1 cellular context compared by ENCODE assay signal in the genomic region with DNA sequence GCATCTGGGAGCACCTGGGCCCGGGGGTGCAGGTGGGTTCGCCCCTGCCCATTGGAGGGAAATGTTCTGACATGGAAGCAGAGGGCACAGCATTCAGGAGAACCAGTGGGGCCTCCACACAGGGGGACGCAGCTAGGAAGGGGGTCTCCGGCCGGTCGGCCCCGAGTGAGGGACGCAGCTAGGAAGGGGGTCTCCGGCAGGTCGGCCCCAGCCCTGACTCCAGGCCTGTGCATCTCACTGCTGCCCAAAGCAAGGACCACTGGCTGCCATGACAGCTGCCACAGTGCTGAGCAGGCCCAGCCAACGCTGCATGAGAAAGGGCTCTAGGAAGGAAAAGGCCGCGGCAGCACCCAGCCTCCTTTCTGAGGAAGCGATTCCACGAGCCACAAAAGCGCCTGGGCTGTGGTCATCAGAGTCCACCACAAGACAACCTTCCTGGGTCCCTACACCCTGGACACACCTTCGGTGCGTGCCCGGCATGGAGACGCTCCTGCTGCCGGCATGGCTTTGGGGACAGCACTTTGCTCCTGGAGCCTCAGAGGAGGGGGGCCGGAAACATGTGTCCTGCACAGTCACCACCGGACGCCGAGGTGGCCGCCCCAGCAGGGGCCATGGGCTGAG.
TF ChIP-seq lines count a peak whose summit lies in the region.

No MANE protein-coding gene starts in this region.

TF ChIP-seq in WTC11, 78 proteins besides CTCF, POLR2A, EP300 and RAD21 (continued from another document):
- TF ChIP-seq, protein P1, sequence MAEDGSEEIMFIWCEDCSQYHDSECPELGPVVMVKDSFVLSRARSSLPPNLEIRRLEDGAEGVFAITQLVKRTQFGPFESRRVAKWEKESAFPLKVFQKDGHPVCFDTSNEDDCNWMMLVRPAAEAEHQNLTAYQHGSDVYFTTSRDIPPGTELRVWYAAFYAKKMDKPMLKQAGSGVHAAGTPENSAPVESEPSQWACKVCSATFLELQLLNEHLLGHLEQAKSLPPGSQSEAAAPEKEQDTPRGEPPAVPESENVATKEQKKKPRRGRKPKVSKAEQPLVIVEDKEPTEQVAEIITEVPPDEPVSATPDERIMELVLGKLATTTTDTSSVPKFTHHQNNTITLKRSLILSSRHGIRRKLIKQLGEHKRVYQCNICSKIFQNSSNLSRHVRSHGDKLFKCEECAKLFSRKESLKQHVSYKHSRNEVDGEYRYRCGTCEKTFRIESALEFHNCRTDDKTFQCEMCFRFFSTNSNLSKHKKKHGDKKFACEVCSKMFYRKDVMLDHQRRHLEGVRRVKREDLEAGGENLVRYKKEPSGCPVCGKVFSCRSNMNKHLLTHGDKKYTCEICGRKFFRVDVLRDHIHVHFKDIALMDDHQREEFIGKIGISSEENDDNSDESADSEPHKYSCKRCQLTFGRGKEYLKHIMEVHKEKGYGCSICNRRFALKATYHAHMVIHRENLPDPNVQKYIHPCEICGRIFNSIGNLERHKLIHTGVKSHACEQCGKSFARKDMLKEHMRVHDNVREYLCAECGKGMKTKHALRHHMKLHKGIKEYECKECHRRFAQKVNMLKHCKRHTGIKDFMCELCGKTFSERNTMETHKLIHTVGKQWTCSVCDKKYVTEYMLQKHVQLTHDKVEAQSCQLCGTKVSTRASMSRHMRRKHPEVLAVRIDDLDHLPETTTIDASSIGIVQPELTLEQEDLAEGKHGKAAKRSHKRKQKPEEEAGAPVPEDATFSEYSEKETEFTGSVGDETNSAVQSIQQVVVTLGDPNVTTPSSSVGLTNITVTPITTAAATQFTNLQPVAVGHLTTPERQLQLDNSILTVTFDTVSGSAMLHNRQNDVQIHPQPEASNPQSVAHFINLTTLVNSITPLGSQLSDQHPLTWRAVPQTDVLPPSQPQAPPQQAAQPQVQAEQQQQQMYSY (CRISPR knock-in tag; IDR thresholded peaks at IDR 0.05), result no peak
- TF ChIP-seq, protein P2, sequence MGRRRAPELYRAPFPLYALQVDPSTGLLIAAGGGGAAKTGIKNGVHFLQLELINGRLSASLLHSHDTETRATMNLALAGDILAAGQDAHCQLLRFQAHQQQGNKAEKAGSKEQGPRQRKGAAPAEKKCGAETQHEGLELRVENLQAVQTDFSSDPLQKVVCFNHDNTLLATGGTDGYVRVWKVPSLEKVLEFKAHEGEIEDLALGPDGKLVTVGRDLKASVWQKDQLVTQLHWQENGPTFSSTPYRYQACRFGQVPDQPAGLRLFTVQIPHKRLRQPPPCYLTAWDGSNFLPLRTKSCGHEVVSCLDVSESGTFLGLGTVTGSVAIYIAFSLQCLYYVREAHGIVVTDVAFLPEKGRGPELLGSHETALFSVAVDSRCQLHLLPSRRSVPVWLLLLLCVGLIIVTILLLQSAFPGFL (CRISPR knock-in tag; IDR thresholded peaks at IDR 0.05; ENCODE audit: borderline replicate concordance), result no peak
- no peak for TF ChIP-seq MYBL2 (CRISPR knock-in tag; IDR thresholded peaks at IDR 0.05)
- TF ChIP-seq, protein P3, sequence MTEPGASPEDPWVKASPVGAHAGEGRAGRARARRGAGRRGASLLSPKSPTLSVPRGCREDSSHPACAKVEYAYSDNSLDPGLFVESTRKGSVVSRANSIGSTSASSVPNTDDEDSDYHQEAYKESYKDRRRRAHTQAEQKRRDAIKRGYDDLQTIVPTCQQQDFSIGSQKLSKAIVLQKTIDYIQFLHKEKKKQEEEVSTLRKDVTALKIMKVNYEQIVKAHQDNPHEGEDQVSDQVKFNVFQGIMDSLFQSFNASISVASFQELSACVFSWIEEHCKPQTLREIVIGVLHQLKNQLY (CRISPR knock-in tag; IDR thresholded peaks at IDR 0.05), result no peak
- TF ChIP-seq, protein P4, sequence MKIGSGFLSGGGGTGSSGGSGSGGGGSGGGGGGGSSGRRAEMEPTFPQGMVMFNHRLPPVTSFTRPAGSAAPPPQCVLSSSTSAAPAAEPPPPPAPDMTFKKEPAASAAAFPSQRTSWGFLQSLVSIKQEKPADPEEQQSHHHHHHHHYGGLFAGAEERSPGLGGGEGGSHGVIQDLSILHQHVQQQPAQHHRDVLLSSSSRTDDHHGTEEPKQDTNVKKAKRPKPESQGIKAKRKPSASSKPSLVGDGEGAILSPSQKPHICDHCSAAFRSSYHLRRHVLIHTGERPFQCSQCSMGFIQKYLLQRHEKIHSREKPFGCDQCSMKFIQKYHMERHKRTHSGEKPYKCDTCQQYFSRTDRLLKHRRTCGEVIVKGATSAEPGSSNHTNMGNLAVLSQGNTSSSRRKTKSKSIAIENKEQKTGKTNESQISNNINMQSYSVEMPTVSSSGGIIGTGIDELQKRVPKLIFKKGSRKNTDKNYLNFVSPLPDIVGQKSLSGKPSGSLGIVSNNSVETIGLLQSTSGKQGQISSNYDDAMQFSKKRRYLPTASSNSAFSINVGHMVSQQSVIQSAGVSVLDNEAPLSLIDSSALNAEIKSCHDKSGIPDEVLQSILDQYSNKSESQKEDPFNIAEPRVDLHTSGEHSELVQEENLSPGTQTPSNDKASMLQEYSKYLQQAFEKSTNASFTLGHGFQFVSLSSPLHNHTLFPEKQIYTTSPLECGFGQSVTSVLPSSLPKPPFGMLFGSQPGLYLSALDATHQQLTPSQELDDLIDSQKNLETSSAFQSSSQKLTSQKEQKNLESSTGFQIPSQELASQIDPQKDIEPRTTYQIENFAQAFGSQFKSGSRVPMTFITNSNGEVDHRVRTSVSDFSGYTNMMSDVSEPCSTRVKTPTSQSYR (CRISPR knock-in tag; IDR thresholded peaks at IDR 0.05), result no peak
- TF ChIP-seq ZNF263 (CRISPR knock-in tag; IDR thresholded peaks at IDR 0.05; ENCODE audit: low read depth), result no peak
- no peak for TF ChIP-seq KAT7 (CRISPR knock-in tag; IDR thresholded peaks at IDR 0.05; ENCODE audit: borderline replicate concordance)
- no peak for TF ChIP-seq HMGA2 (CRISPR knock-in tag; IDR thresholded peaks at IDR 0.05)
- TF ChIP-seq, protein P5, sequence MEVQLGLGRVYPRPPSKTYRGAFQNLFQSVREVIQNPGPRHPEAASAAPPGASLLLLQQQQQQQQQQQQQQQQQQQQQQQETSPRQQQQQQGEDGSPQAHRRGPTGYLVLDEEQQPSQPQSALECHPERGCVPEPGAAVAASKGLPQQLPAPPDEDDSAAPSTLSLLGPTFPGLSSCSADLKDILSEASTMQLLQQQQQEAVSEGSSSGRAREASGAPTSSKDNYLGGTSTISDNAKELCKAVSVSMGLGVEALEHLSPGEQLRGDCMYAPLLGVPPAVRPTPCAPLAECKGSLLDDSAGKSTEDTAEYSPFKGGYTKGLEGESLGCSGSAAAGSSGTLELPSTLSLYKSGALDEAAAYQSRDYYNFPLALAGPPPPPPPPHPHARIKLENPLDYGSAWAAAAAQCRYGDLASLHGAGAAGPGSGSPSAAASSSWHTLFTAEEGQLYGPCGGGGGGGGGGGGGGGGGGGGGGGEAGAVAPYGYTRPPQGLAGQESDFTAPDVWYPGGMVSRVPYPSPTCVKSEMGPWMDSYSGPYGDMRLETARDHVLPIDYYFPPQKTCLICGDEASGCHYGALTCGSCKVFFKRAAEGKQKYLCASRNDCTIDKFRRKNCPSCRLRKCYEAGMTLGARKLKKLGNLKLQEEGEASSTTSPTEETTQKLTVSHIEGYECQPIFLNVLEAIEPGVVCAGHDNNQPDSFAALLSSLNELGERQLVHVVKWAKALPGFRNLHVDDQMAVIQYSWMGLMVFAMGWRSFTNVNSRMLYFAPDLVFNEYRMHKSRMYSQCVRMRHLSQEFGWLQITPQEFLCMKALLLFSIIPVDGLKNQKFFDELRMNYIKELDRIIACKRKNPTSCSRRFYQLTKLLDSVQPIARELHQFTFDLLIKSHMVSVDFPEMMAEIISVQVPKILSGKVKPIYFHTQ (CRISPR knock-in tag; IDR thresholded peaks at IDR 0.05), result no peak
- TF ChIP-seq EMX1 (CRISPR knock-in tag; IDR thresholded peaks at IDR 0.05), result no peak
- TF ChIP-seq ZNF671 (CRISPR knock-in tag; IDR thresholded peaks at IDR 0.05), result no peak
- no peak for TF ChIP-seq ZBTB43 (CRISPR knock-in tag; IDR thresholded peaks at IDR 0.05)
- no peak for TF ChIP-seq ZNF396 (CRISPR knock-in tag; IDR thresholded peaks at IDR 0.05; ENCODE audit: borderline replicate concordance)
- TF ChIP-seq E2F4 (CRISPR knock-in tag; IDR thresholded peaks at IDR 0.05; ENCODE audit: borderline replicate concordance, low read depth), result no peak
- TF ChIP-seq JUN (CRISPR knock-in tag; IDR thresholded peaks at IDR 0.05), result no peak
TF ChIP-seq in WTC11: peak in this region for 0.
